Comparison of ENCODE assay signal across 9 cellular contexts in genomic region chr2:66577331-66578041, GRCh38.
A peak's percentile ranks its signal among the peaks of the same experiment; 100 is the strongest.
DNase-seq lines count a peak whose midpoint lies in the region; ATAC-seq and TF ChIP-seq lines count a peak whose summit lies in the region.
"Had no signal": no experiment of that assay in that cellular context is flagged by ENCODE, and none has a peak within 500 bp of the region (broad histone marks: within the 10 kb centered on the region; RNA-seq: fewer than 3 reads in every experiment).

No MANE protein-coding gene starts in this region.

- no peaks in the 10 kb centered on the region for H3K9me3 Mint-ChIP-seq in mesothelial cell of epicardium

- intact Hi-C loops in transverse colon (cut with DNase I; ENCODE audit: low total_unique reads) = loop anchor here (2.0 to 10.0 kb wide), 4 partner anchors 111 to 1267 kb away; no protein-coding TSS in a partner anchor

- H3K27me3 Mint-ChIP-seq in mesothelial cell of epicardium (ENCODE audit: low read depth) = no peaks in the 10 kb centered on the region

- peak overlapping the region; percentile 65 for H3K27ac ChIP-seq in ectodermal cell (ENCODE audit: insufficient read depth, low read depth, low read length, poor library complexity, severe bottlenecking)
- peak overlapping the region; percentile 79 to 96 (median 90) for H3K27ac ChIP-seq in transverse colon
- H3K27ac ChIP-seq: BLaER1 treated with 17β-estradiol and CSF1 and Interleukin-3, amounts not matched to agents 10 nM and 100 nM had no signal

- H3K36me3 ChIP-seq in ectodermal cell (ENCODE audit: control insufficient read depth, insufficient read depth, low read length) (no peaks in the 10 kb centered on the region), transverse colon (no peaks in the 10 kb centered on the region)
- H3K36me3 ChIP-seq: BLaER1 treated with 17β-estradiol and CSF1 and Interleukin-3, amounts not matched to agents 10 nM and 100 nM had no signal

- H3K4me1 Mint-ChIP-seq in mesothelial cell of epicardium = peaks cover 53% of the 10 kb centered on the region

- H3K4me3 ChIP-seq in ectodermal cell (ENCODE audit: insufficient read depth, low read depth, low read length) (peak overlapping the region; percentile 68), transverse colon (peak overlapping the region; percentile 34 to 65 (median 46))

- ATAC-seq in HG02885 (IDR thresholded peaks at IDR 0.05; ENCODE audit: poor library complexity, unreplicated experiment) = no peak

- H3K27ac Mint-ChIP-seq in mesothelial cell of epicardium = peak overlapping the region; percentile 99

- no peak for TF ChIP-seq EP300 in transverse colon (IDR thresholded peaks at IDR 0.05; ENCODE audit: low read depth)

- H3K4me1 ChIP-seq in ectodermal cell (ENCODE audit: control insufficient read depth, insufficient read depth, low read length) = peaks cover 19% of the 10 kb centered on the region
- H3K4me1 ChIP-seq in transverse colon = peaks cover 0 to 33% (median 9%) of the 10 kb centered on the region in 4 donors
- H3K4me1 ChIP-seq: BLaER1 treated with 17β-estradiol and CSF1 and Interleukin-3, amounts not matched to agents 10 nM and 100 nM had no signal

- H3K36me3 Mint-ChIP-seq in mesothelial cell of epicardium = no peaks in the 10 kb centered on the region

- TF ChIP-seq POLR2A in transverse colon (IDR thresholded peaks at IDR 0.05) = no peak

- 0 to 1% methylated on average over 40 of the region's 40 CpGs for WGBS in ectodermal cell, 2 experiments
- 15 to 40% methylated on average over 2 to 40 of the region's 40 CpGs for WGBS in transverse colon (ENCODE audit: low coverage in 1 of 2), 2 donors

- in situ Hi-C loops in transverse colon (cut with MboI; ENCODE audit: low pct_ligation_motif_present in 1 of 4, low pct_unique_long_range_greater_than_20kb in 1 of 4, low sequenced_read_pairs in 3 of 4) (loop anchor here in 1 of 4 donors (5.0 kb wide), 1 partner anchor 140 kb away; the partner anchor contains the start of gene MEIS1), GM13977 (cut with MboI; ENCODE audit: low pct_unique_long_range_greater_than_20kb, low sequenced_read_pairs, unreplicated experiment) (loop anchor here (25.0 kb wide), 1 partner anchor 140 kb away; the partner anchor contains the start of gene MEIS1)

- TF ChIP-seq CTCF in mesothelial cell of epicardium (IDR thresholded peaks at IDR 0.05; ENCODE audit: unreplicated experiment) = no peak
- TF ChIP-seq CTCF in transverse colon (IDR thresholded peaks at IDR 0.05) = peak in 1 of 5 experiments; percentile 22
- no peak for TF ChIP-seq CTCF in GM13977 (IDR thresholded peaks at IDR 0.05; ENCODE audit: extremely low read depth, insufficient read depth, missing control alignments)

- DNase-seq in NCI-H748 (lab: John Stamatoyannopoulos, UW; ENCODE audit: unreplicated experiment) (peak; percentile 70), NCI-H748 treated with DMSO at 0.1 percent for 48 hours (lab: John Stamatoyannopoulos, UW) (no peak), mesothelial cell of epicardium (ENCODE audit: low spot score in 2 of 2, unreplicated experiment in 2 of 2) (peak in 1 of 2 experiments; percentile 53), transverse colon (no peak), GM13977 (ENCODE audit: low spot score) (no peak), NCI-H2171 (lab: John Stamatoyannopoulos, UW) (no peak)

- H3K27me3 ChIP-seq in ectodermal cell (ENCODE audit: control insufficient read depth, insufficient read depth, low read length, poor library complexity, severe bottlenecking) = peaks cover 69% of the 10 kb centered on the region
- peaks cover 95% of the 10 kb centered on the region for H3K27me3 ChIP-seq in transverse colon

- peak overlapping the region; percentile 89 for H3K4me3 Mint-ChIP-seq in mesothelial cell of epicardium

- H3K9me3 ChIP-seq in ectodermal cell (ENCODE audit: control insufficient read depth, low read length) (no peaks in the 10 kb centered on the region), transverse colon (no peaks in the 10 kb centered on the region)
